In the genomic region with DNA sequence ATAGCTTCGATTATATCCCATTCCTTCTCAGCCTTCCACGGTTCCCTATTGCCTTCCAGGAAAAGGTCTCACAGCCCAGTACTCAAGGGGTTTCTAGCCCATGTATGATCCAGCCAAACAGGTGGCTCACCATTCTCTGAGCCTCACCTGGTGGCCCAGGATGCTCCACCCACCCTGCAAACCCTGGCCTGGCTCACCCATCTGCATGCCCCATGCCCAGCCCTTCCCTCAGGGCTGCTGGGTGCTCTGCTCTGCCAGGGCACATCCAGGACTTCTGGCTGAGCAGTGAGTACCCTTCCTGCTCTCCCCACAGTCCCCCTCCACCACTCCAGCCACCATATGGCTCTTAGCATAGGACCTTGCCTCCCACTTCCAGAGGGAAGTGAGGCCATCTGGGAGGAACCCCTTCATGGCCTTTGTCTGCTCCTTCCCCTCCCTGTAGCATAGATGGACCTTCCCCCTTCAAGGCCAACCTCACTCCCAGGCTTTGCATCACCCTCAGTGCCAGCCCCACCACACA, we compare ENCODE assay signal across 22 cellular contexts. TPM values are rescaled to one million over a fixed set of nuclear protein-coding genes. Genes with fewer than 3 reads are reported as not detected.
"Had no signal": no experiment of that assay in that cellular context is flagged by ENCODE, and none has a peak within 500 bp of the region (broad histone marks: within the 10 kb centered on the region; RNA-seq: fewer than 3 reads in every experiment).

No MANE protein-coding gene starts in this region.

- DNase-seq: activated B cell treated with CpG ODN at 0.5 μM for 24 hours; activated CD4-positive, alpha-beta T cell treated with anti-CD3 and anti-CD28 coated beads for 36 hours; activated CD4-positive, alpha-beta T cell treated with anti-CD3 and anti-CD28 coated beads, Interleukin-2, amount 50 U/mL, for 4 hours; activated CD8-positive, alpha-beta memory T cell treated with anti-CD3 and anti-CD28 coated beads, Interleukin-2, amount 50 U/mL, for 48 hours; activated naive CD4-positive, alpha-beta T cell treated with Interleukin-2 at 50 U/mL for 16 hours; activated naive CD8-positive, alpha-beta T cell treated with anti-CD3 and anti-CD28 coated beads for 36 hours; activated T-cell treated with anti-CD3 and anti-CD28 coated beads, Interleukin-2, amount 50 U/mL, for 4 hours; central memory CD4-positive, alpha-beta T cell; effector memory CD4-positive, alpha-beta T cell; hippocampal formation; kidney glomerular epithelial cell; left lung; naive thymus-derived CD8-positive, alpha-beta T cell; right cardiac atrium; stimulated activated CD4-positive, alpha-beta T cell treated with anti-CD3 and anti-CD28 coated beads, Interleukin-12 subunit alpha, Interleukin-12 subunit beta, amount 100 ng/mL, for 4 hours; stimulated activated CD4-positive, alpha-beta T cell treated with anti-CD3 and anti-CD28 coated beads, Interleukin-4, amount 100 ng/mL, for 4 hours; substantia nigra; T1000; thyroid gland had no signal

- H3K27me3 ChIP-seq: thyroid gland had no signal

- H3K79me2 ChIP-seq: parathyroid adenoma had no signal

- H3K9me3 ChIP-seq: left lung, thyroid gland had no signal

- H3K9me3 Mint-ChIP-seq: activated B cell treated with CpG ODN at 0.5 μM for 24 hours; activated naive CD8-positive, alpha-beta T cell treated with anti-CD3 and anti-CD28 coated beads for 36 hours; activated T-cell treated with anti-CD3 and anti-CD28 coated beads, Interleukin-2, amount 50 U/mL, for 4 hours; naive thymus-derived CD8-positive, alpha-beta T cell; stimulated activated naive CD8-positive, alpha-beta T cell treated with anti-CD3 and anti-CD28 coated beads, Interleukin-15, Interleukin-2, amounts not matched to agents 100 ng/mL and 50 ng/mL, for 24 hours had no signal

- H3K27ac ChIP-seq: left lung, parathyroid adenoma, thyroid gland had no signal

- H3K4me3 ChIP-seq: left lung, lung, thyroid gland had no signal

- H3K27ac Mint-ChIP-seq: activated B cell treated with CpG ODN at 0.5 μM for 24 hours; activated CD4-positive, alpha-beta T cell treated with anti-CD3 and anti-CD28 coated beads for 36 hours; activated naive CD8-positive, alpha-beta T cell treated with anti-CD3 and anti-CD28 coated beads for 36 hours; stimulated activated naive CD8-positive, alpha-beta T cell treated with anti-CD3 and anti-CD28 coated beads, Interleukin-15, Interleukin-2, amounts not matched to agents 100 ng/mL and 50 ng/mL, for 24 hours had no signal

- H3K36me3 Mint-ChIP-seq: activated naive CD8-positive, alpha-beta T cell treated with anti-CD3 and anti-CD28 coated beads for 36 hours; naive thymus-derived CD8-positive, alpha-beta T cell had no signal

- H3K9ac ChIP-seq: parathyroid adenoma had no signal

- H3K36me3 ChIP-seq: left lung, thyroid gland had no signal

- H3K27me3 Mint-ChIP-seq: activated CD4-positive, alpha-beta T cell treated with anti-CD3 and anti-CD28 coated beads for 36 hours; activated naive CD8-positive, alpha-beta T cell treated with anti-CD3 and anti-CD28 coated beads for 36 hours; naive thymus-derived CD8-positive, alpha-beta T cell had no signal

- H3K4me3 Mint-ChIP-seq: activated B cell treated with CpG ODN at 0.5 μM for 24 hours; activated CD4-positive, alpha-beta T cell treated with anti-CD3 and anti-CD28 coated beads for 36 hours; activated naive CD8-positive, alpha-beta T cell treated with anti-CD3 and anti-CD28 coated beads for 36 hours; activated T-cell treated with anti-CD3 and anti-CD28 coated beads, Interleukin-2, amount 50 U/mL, for 4 hours; naive thymus-derived CD8-positive, alpha-beta T cell; stimulated activated naive CD8-positive, alpha-beta T cell treated with anti-CD3 and anti-CD28 coated beads, Interleukin-15, Interleukin-2, amounts not matched to agents 100 ng/mL and 50 ng/mL, for 24 hours had no signal

- H2AFZ ChIP-seq: parathyroid adenoma had no signal

- ATAC-seq: activated CD4-positive, alpha-beta T cell treated with anti-CD3 and anti-CD28 coated beads for 36 hours; activated T-cell treated with anti-CD3 and anti-CD28 coated beads, Interleukin-2, amount 50 U/mL, for 4 hours; left lung; naive thymus-derived CD8-positive, alpha-beta T cell; right cardiac atrium had no signal

RNA-seq across cellular contexts. Expression of a gene that starts 5.8 kb away (rescaled TPM):
- total RNA-seq: activated B cell treated with CpG ODN at 0.5 μM for 24 hours; naive thymus-derived CD8-positive, alpha-beta T cell had no signal
